Comparison of ENCODE assay signal across 1 cellular context in the genomic region with DNA sequence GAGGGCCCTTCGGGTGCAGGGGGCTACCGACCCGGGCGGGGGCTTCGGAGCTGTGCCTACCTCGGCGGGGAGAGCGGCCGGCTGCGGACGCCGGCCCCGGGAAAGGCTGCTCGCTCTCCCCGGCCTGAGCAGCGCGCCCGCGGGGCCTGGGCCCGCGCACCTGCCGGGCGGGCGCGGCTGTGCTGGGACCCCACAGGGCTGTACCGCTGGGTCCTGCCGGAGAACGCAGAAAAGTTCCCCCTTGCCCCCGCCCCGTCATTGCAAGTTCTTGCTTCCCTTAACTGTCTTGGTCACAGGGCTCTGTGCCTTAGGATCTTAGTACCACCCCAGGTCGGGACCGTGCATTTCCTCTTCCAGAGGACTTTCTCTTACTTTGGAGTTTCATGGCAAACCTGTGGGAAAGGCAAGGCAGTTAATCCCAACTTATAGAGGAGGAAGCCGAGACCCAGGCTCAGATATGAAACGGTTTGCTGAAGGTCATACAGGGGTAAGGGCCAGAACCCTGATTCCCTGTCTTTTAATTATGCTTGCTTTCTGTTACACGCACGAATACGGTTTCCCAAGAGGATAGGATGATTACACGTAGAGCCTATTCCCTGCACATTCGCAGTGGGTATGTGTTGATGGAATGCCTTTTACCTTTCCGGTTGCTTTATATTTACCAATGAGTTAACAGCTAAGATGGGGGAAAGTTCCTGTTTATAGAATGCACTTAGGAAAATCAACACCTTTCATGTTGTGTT.
A peak's percentile ranks its signal among the peaks of the same experiment; 100 is the strongest.
TF ChIP-seq lines count a peak whose summit lies in the region.

No MANE protein-coding gene starts in this region.

TF ChIP-seq in HepG2, 621 proteins besides CTCF, POLR2A, EP300 and RAD21 (continued from another document and continues in another):
- TF ChIP-seq, protein P1, sequence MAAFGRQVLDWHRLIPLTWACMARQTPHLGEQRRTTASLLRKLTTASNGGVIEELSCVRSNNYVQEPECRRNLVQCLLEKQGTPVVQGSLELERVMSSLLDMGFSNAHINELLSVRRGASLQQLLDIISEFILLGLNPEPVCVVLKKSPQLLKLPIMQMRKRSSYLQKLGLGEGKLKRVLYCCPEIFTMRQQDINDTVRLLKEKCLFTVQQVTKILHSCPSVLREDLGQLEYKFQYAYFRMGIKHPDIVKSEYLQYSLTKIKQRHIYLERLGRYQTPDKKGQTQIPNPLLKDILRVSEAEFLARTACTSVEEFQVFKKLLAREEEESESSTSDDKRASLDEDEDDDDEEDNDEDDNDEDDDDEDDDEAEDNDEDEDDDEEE (CRISPR knock-in tag; IDR thresholded peaks at IDR 0.05), result no peak
- 0 out of 2 replicates have a peak, but pooled peaks have one; percentile 35 for TF ChIP-seq ZNF329 (CRISPR knock-in tag; IDR thresholded peaks at IDR 0.05; ENCODE audit: low read depth)
- TF ChIP-seq PHF20 (CRISPR knock-in tag; IDR thresholded peaks at IDR 0.05), result no peak
- no peak; the same call in 1 of the 2 replicates for TF ChIP-seq KDM5A (IDR thresholded peaks at IDR 0.05; ENCODE audit: borderline replicate concordance, low read length)
- TF ChIP-seq, protein P2, sequence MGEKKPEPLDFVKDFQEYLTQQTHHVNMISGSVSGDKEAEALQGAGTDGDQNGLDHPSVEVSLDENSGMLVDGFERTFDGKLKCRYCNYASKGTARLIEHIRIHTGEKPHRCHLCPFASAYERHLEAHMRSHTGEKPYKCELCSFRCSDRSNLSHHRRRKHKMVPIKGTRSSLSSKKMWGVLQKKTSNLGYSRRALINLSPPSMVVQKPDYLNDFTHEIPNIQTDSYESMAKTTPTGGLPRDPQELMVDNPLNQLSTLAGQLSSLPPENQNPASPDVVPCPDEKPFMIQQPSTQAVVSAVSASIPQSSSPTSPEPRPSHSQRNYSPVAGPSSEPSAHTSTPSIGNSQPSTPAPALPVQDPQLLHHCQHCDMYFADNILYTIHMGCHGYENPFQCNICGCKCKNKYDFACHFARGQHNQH (CRISPR knock-in tag; IDR thresholded peaks at IDR 0.05), result no peak
- no peak for TF ChIP-seq ZNF558 (CRISPR knock-in tag; IDR thresholded peaks at IDR 0.05; ENCODE audit: borderline replicate concordance)
- TF ChIP-seq ZNF607 (CRISPR knock-in tag; IDR thresholded peaks at IDR 0.05; ENCODE audit: borderline replicate concordance), result no peak
- no peak for TF ChIP-seq RELA (CRISPR knock-in tag; IDR thresholded peaks at IDR 0.05)
- no peak for TF ChIP-seq HMG20B (CRISPR knock-in tag; conservative IDR thresholded peaks at IDR 0.05)
- TF ChIP-seq SMAD3 (CRISPR knock-in tag; IDR thresholded peaks at IDR 0.05), result 0 out of 2 replicates have a peak, but pooled peaks have one; percentile 31
- TF ChIP-seq ETV5 (CRISPR knock-in tag; IDR thresholded peaks at IDR 0.05; ENCODE audit: borderline replicate concordance), result no peak
- no peak for TF ChIP-seq ZNF251 (CRISPR knock-in tag; IDR thresholded peaks at IDR 0.05)
- no peak for TF ChIP-seq ZNF615 (CRISPR knock-in tag; IDR thresholded peaks at IDR 0.05; ENCODE audit: borderline replicate concordance)
- no peak for TF ChIP-seq ZFP90 (CRISPR knock-in tag; IDR thresholded peaks at IDR 0.05; ENCODE audit: borderline replicate concordance)
- no peak for TF ChIP-seq ZSCAN30 (CRISPR knock-in tag; IDR thresholded peaks at IDR 0.05)
- TF ChIP-seq, protein P3, sequence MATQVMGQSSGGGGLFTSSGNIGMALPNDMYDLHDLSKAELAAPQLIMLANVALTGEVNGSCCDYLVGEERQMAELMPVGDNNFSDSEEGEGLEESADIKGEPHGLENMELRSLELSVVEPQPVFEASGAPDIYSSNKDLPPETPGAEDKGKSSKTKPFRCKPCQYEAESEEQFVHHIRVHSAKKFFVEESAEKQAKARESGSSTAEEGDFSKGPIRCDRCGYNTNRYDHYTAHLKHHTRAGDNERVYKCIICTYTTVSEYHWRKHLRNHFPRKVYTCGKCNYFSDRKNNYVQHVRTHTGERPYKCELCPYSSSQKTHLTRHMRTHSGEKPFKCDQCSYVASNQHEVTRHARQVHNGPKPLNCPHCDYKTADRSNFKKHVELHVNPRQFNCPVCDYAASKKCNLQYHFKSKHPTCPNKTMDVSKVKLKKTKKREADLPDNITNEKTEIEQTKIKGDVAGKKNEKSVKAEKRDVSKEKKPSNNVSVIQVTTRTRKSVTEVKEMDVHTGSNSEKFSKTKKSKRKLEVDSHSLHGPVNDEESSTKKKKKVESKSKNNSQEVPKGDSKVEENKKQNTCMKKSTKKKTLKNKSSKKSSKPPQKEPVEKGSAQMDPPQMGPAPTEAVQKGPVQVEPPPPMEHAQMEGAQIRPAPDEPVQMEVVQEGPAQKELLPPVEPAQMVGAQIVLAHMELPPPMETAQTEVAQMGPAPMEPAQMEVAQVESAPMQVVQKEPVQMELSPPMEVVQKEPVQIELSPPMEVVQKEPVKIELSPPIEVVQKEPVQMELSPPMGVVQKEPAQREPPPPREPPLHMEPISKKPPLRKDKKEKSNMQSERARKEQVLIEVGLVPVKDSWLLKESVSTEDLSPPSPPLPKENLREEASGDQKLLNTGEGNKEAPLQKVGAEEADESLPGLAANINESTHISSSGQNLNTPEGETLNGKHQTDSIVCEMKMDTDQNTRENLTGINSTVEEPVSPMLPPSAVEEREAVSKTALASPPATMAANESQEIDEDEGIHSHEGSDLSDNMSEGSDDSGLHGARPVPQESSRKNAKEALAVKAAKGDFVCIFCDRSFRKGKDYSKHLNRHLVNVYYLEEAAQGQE (IDR thresholded peaks at IDR 0.05; ENCODE audit: borderline replicate concordance in 1 of 2, low read depth in 1 of 2, low read length in 2 of 2), result no peak
- TF ChIP-seq ZNF33B (CRISPR knock-in tag; IDR thresholded peaks at IDR 0.05), result no peak
- TF ChIP-seq ZNF382 (CRISPR knock-in tag; IDR thresholded peaks at IDR 0.05; ENCODE audit: borderline replicate concordance), result no peak
- TF ChIP-seq ZNF788 (CRISPR knock-in tag; IDR thresholded peaks at IDR 0.05; ENCODE audit: borderline replicate concordance), result peak; percentile 19; the same call in 1 of the 2 replicates
- TF ChIP-seq NAIF1 (CRISPR knock-in tag; IDR thresholded peaks at IDR 0.05; ENCODE audit: borderline replicate concordance), result no peak
- TF ChIP-seq, protein P4, sequence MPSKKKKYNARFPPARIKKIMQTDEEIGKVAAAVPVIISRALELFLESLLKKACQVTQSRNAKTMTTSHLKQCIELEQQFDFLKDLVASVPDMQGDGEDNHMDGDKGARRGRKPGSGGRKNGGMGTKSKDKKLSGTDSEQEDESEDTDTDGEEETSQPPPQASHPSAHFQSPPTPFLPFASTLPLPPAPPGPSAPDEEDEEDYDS (CRISPR knock-in tag; IDR thresholded peaks at IDR 0.05), result no peak
- no peak for TF ChIP-seq ZNF501 (CRISPR knock-in tag; IDR thresholded peaks at IDR 0.05)
- no peak for TF ChIP-seq NBN (conservative IDR thresholded peaks at IDR 0.05)
- TF ChIP-seq, protein P5, sequence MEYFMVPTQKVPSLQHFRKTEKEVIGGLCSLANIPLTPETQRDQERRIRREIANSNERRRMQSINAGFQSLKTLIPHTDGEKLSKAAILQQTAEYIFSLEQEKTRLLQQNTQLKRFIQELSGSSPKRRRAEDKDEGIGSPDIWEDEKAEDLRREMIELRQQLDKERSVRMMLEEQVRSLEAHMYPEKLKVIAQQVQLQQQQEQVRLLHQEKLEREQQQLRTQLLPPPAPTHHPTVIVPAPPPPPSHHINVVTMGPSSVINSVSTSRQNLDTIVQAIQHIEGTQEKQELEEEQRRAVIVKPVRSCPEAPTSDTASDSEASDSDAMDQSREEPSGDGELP (IDR thresholded peaks at IDR 0.05; ENCODE audit: borderline replicate concordance, low read depth), result no peak
- TF ChIP-seq ZNF30 (CRISPR knock-in tag; IDR thresholded peaks at IDR 0.05), result no peak
- TF ChIP-seq, protein P6, sequence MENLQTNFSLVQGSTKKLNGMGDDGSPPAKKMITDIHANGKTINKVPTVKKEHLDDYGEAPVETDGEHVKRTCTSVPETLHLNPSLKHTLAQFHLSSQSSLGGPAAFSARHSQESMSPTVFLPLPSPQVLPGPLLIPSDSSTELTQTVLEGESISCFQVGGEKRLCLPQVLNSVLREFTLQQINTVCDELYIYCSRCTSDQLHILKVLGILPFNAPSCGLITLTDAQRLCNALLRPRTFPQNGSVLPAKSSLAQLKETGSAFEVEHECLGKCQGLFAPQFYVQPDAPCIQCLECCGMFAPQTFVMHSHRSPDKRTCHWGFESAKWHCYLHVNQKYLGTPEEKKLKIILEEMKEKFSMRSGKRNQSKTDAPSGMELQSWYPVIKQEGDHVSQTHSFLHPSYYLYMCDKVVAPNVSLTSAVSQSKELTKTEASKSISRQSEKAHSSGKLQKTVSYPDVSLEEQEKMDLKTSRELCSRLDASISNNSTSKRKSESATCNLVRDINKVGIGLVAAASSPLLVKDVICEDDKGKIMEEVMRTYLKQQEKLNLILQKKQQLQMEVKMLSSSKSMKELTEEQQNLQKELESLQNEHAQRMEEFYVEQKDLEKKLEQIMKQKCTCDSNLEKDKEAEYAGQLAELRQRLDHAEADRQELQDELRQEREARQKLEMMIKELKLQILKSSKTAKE (CRISPR knock-in tag; IDR thresholded peaks at IDR 0.05; ENCODE audit: borderline replicate concordance), result no peak
- TF ChIP-seq, protein P7, sequence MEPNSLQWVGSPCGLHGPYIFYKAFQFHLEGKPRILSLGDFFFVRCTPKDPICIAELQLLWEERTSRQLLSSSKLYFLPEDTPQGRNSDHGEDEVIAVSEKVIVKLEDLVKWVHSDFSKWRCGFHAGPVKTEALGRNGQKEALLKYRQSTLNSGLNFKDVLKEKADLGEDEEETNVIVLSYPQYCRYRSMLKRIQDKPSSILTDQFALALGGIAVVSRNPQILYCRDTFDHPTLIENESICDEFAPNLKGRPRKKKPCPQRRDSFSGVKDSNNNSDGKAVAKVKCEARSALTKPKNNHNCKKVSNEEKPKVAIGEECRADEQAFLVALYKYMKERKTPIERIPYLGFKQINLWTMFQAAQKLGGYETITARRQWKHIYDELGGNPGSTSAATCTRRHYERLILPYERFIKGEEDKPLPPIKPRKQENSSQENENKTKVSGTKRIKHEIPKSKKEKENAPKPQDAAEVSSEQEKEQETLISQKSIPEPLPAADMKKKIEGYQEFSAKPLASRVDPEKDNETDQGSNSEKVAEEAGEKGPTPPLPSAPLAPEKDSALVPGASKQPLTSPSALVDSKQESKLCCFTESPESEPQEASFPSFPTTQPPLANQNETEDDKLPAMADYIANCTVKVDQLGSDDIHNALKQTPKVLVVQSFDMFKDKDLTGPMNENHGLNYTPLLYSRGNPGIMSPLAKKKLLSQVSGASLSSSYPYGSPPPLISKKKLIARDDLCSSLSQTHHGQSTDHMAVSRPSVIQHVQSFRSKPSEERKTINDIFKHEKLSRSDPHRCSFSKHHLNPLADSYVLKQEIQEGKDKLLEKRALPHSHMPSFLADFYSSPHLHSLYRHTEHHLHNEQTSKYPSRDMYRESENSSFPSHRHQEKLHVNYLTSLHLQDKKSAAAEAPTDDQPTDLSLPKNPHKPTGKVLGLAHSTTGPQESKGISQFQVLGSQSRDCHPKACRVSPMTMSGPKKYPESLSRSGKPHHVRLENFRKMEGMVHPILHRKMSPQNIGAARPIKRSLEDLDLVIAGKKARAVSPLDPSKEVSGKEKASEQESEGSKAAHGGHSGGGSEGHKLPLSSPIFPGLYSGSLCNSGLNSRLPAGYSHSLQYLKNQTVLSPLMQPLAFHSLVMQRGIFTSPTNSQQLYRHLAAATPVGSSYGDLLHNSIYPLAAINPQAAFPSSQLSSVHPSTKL (CRISPR knock-in tag; IDR thresholded peaks at IDR 0.05), result no peak
- TF ChIP-seq, protein P8, sequence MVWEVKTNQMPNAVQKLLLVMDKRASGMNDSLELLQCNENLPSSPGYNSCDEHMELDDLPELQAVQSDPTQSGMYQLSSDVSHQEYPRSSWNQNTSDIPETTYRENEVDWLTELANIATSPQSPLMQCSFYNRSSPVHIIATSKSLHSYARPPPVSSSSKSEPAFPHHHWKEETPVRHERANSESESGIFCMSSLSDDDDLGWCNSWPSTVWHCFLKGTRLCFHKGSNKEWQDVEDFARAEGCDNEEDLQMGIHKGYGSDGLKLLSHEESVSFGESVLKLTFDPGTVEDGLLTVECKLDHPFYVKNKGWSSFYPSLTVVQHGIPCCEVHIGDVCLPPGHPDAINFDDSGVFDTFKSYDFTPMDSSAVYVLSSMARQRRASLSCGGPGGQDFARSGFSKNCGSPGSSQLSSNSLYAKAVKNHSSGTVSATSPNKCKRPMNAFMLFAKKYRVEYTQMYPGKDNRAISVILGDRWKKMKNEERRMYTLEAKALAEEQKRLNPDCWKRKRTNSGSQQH (CRISPR knock-in tag; IDR thresholded peaks at IDR 0.05; ENCODE audit: low read depth), result no peak
- TF ChIP-seq, protein P9, sequence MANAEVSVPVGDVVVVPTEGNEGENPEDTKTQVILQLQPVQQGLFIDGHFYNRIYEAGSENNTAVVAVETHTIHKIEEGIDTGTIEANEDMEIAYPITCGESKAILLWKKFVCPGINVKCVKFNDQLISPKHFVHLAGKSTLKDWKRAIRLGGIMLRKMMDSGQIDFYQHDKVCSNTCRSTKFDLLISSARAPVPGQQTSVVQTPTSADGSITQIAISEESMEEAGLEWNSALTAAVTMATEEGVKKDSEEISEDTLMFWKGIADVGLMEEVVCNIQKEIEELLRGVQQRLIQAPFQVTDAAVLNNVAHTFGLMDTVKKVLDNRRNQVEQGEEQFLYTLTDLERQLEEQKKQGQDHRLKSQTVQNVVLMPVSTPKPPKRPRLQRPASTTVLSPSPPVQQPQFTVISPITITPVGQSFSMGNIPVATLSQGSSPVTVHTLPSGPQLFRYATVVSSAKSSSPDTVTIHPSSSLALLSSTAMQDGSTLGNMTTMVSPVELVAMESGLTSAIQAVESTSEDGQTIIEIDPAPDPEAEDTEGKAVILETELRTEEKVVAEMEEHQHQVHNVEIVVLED (CRISPR knock-in tag; IDR thresholded peaks at IDR 0.05; ENCODE audit: borderline replicate concordance), result no peak
- TF ChIP-seq ZNF136 (CRISPR knock-in tag; IDR thresholded peaks at IDR 0.05; ENCODE audit: low read depth), result 0 out of 2 replicates have a peak, but pooled peaks have one; percentile 6
- no peak for TF ChIP-seq RBAK (CRISPR knock-in tag; IDR thresholded peaks at IDR 0.05)
- TF ChIP-seq, protein P10, sequence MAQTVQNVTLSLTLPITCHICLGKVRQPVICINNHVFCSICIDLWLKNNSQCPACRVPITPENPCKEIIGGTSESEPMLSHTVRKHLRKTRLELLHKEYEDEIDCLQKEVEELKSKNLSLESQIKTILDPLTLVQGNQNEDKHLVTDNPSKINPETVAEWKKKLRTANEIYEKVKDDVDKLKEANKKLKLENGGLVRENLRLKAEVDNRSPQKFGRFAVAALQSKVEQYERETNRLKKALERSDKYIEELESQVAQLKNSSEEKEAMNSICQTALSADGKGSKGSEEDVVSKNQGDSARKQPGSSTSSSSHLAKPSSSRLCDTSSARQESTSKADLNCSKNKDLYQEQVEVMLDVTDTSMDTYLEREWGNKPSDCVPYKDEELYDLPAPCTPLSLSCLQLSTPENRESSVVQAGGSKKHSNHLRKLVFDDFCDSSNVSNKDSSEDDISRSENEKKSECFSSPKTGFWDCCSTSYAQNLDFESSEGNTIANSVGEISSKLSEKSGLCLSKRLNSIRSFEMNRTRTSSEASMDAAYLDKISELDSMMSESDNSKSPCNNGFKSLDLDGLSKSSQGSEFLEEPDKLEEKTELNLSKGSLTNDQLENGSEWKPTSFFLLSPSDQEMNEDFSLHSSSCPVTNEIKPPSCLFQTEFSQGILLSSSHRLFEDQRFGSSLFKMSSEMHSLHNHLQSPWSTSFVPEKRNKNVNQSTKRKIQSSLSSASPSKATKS (CRISPR knock-in tag; IDR thresholded peaks at IDR 0.05), result no peak
- TF ChIP-seq EED (CRISPR knock-in tag; IDR thresholded peaks at IDR 0.05), result no peak
- no peak for TF ChIP-seq MYNN (CRISPR knock-in tag; IDR thresholded peaks at IDR 0.05; ENCODE audit: low read depth)
- TF ChIP-seq JDP2 (CRISPR knock-in tag; IDR thresholded peaks at IDR 0.05; ENCODE audit: borderline replicate concordance), result no peak
- no peak for TF ChIP-seq KDM4B (CRISPR knock-in tag; IDR thresholded peaks at IDR 0.05)
- no peak for TF ChIP-seq RFX3 (CRISPR knock-in tag; IDR thresholded peaks at IDR 0.05)
- TF ChIP-seq RAD51 (IDR thresholded peaks at IDR 0.05; ENCODE audit: borderline replicate concordance), result no peak
- TF ChIP-seq ZNF282 (IDR thresholded peaks at IDR 0.05; ENCODE audit: partially characterized antibody), result no peak
- no peak for TF ChIP-seq NR2F1 (CRISPR knock-in tag; IDR thresholded peaks at IDR 0.05)
- TF ChIP-seq ZNF839 (CRISPR knock-in tag; IDR thresholded peaks at IDR 0.05; ENCODE audit: borderline replicate concordance), result no peak
